Comparison of ENCODE assay signal across 18 cellular contexts in the genomic region with DNA sequence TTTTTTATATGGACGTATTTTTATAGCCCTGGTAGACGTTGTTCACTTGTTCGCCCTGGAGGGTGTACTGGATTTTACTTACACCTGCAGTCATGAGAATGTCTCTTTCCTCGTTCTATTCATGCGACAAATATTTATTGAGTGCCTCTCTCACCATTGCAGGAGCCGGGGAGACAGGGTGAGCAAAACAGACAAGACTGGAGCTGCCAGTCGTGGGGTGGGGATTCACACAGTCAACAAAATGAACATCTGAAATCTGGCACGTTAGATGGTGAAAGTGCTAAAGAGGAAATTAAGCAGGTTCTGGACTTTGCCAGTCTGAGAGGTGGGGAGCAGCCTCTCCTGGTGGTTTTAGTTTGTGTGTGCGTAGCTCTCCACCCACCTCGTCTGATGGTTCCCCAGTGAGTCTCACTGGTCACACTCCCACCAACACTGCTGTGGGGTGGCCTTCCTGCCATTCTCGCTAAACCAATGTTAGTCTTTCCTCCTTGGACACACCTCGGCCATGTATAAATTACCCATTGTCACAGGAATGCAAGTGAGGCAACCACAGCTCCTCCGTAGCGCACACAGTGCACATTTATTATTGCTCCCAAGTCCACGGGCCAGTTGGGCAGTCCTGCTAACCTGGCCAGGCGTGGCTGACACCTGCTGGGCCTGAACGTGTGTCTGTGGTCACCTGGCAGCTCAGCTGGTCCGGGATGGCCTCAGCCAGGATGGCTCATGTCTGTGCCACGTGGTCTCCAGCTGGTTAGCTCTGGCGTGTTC. TPM values are rescaled to one million over a fixed set of nuclear protein-coding genes. Genes with fewer than 3 reads are reported as not detected.
DNase-seq lines count a peak whose midpoint lies in the region; ATAC-seq, FAIRE-seq and TF ChIP-seq lines count a peak whose summit lies in the region.
"Had no signal": no experiment of that assay in that cellular context is flagged by ENCODE, and none has a peak within 500 bp of the region (broad histone marks: within the 10 kb centered on the region; RNA-seq: fewer than 3 reads in every experiment).

No MANE protein-coding gene starts in this region.

- H4K20me1 ChIP-seq in K562 (replicated peaks; ENCODE audit: control insufficient read depth, insufficient read depth, low read length) (peaks cover 9% of the 10 kb centered on the region), keratinocyte (ENCODE audit: control insufficient read depth, extremely low read depth, insufficient read depth, low read length) (no peaks in the 10 kb centered on the region)

- TF ChIP-seq CTCF in K562 (IDR thresholded peaks at IDR 0.05 in 2 of 3, conservative IDR thresholded peaks at IDR 0.05 in 1 of 3; ENCODE audit: insufficient read depth in 2 of 3, low read depth in 1 of 3, low read length in 3 of 3) (no peak), keratinocyte (optimal IDR thresholded peaks at IDR 0.05 in 1 of 3, IDR thresholded peaks at IDR 0.05 in 1 of 3, conservative IDR thresholded peaks at IDR 0.05 in 1 of 3; ENCODE audit: extremely low read depth in 1 of 3, insufficient read depth in 2 of 3, low read length in 3 of 3) (no peak), lower lobe of right lung (IDR thresholded peaks at IDR 0.05) (no peak)

- H3K9me1 ChIP-seq in K562 (ENCODE audit: control insufficient read depth, insufficient read depth, low read length) (no peaks in the 10 kb centered on the region), keratinocyte (ENCODE audit: control insufficient read depth, extremely low read depth, insufficient read depth, low read length) (no peaks in the 10 kb centered on the region)

- WGBS in K562 (ENCODE audit: insufficient coverage, low coverage, missing lambda C conversion rate) = 12% methylated on average over 20 of the region's 20 CpGs

- FAIRE-seq in K562 (lab: Jason Lieb, UNC) = no peak
- peak; percentile 13 for FAIRE-seq in keratinocyte (lab: Jason Lieb, UNC)

- peak; percentile 4 for DNase-seq in SIG-M5 treated with dmso at 0.1 percent for 504 hours (lab: John Stamatoyannopoulos, UW; ENCODE audit: unreplicated experiment)
- no peak for DNase-seq in SIG-M5 (lab: John Stamatoyannopoulos, UW)
- no peak for DNase-seq in K562 (ENCODE audit: extremely low read depth in 1 of 4, low spot score in 3 of 4)
- no peak for DNase-seq in keratinocyte (ENCODE audit: low read depth, low spot score)
- no peak for DNase-seq in activated T-cell treated with anti-CD3 and anti-CD28 coated beads, Interleukin-2, amount 50 U/mL, for 48 hours
- DNase-seq in lower lobe of right lung = no peak
- DNase-seq in effector CD8-positive, alpha-beta T cell (lab: John Stamatoyannopoulos, UW) = no peak
- DNase-seq: activated naive CD4-positive, alpha-beta T cell treated with anti-CD3 and anti-CD28 coated beads for 36 hours; gastrocnemius medialis; GDM1; Karpas-422; NCI-H2171; NCI-H69; nucleus accumbens; PC-3 had no signal

- H3K36me3 ChIP-seq in K562 (ENCODE audit: control insufficient read depth, insufficient read depth, low read length) = no peaks in the 10 kb centered on the region
- no peaks in the 10 kb centered on the region for H3K36me3 ChIP-seq in keratinocyte (ENCODE audit: control insufficient read depth in 2 of 2, extremely low read depth in 1 of 2, insufficient read depth in 2 of 2, low read length in 2 of 2)
- H3K36me3 ChIP-seq in subcutaneous abdominal adipose tissue (ENCODE audit: control insufficient read depth in 5 of 5, insufficient read depth in 5 of 5, low read length in 5 of 5) = peaks cover 0 to 9% (median 5%) of the 10 kb centered on the region in 5 donors
- H3K36me3 ChIP-seq in lower lobe of right lung = no peaks in the 10 kb centered on the region
- H3K36me3 ChIP-seq: gastrocnemius medialis had no signal

- no peak for TF ChIP-seq RAD21 in K562 (CRISPR knock-in tag; conservative IDR thresholded peaks at IDR 0.05 in 1 of 2, IDR thresholded peaks at IDR 0.05 in 1 of 2)

- CTCF ChIA-PET in K562 (lab: Yijun Ruan, JAX; ENCODE audit: low intra/inter-chr PET ratio) = no interaction called here

- H3K27me3 ChIP-seq in K562 (ENCODE audit: control insufficient read depth in 2 of 2, insufficient read depth in 2 of 2, low read length in 2 of 2) (peaks cover 4 to 64% of the 10 kb centered on the region in 2 experiments; a peak in 4 of 5 replicates), keratinocyte (ENCODE audit: control insufficient read depth, extremely low read depth, insufficient read depth, low read length) (no peaks in the 10 kb centered on the region), subcutaneous abdominal adipose tissue (ENCODE audit: control insufficient read depth in 5 of 5, insufficient read depth in 4 of 5, low read length in 5 of 5) (no peaks in the 10 kb centered on the region), lower lobe of right lung (ENCODE audit: low read depth) (no peaks in the 10 kb centered on the region)
- H3K27me3 ChIP-seq: gastrocnemius medialis had no signal

- H3K4me3 ChIP-seq in K562 (no peak overlapping the region), keratinocyte (ENCODE audit: control insufficient read depth in 2 of 3, extremely low read depth in 1 of 3, insufficient read depth in 2 of 3, low read depth in 1 of 3, low read length in 3 of 3) (no peak overlapping the region), subcutaneous abdominal adipose tissue (ENCODE audit: low read depth in 1 of 5, low read length in 5 of 5) (no peak overlapping the region), lower lobe of right lung (no peak overlapping the region)
- H3K4me3 ChIP-seq: coronary artery, gastrocnemius medialis had no signal

- POLR2A ChIA-PET in K562 (lab: Yijun Ruan, JAX) = interaction anchor here (0.6 to 1.2 kb wide), 2 partner anchors 10 to 62 kb away, joined by 3 read pairs; no protein-coding TSS in a partner anchor

- in situ Hi-C loops in K562 (cut with MboI) = no loop called here

- H3K4me1 ChIP-seq in K562 (replicated peaks in 1 of 2; ENCODE audit: control insufficient read depth in 2 of 2, insufficient read depth in 2 of 2, low read length in 2 of 2) (peaks cover 10 to 33% of the 10 kb centered on the region in 2 experiments; a peak in 4 of 5 replicates), keratinocyte (ENCODE audit: control insufficient read depth, extremely low read depth, insufficient read depth, low read length) (peaks cover 21% of the 10 kb centered on the region), subcutaneous abdominal adipose tissue (ENCODE audit: control insufficient read depth in 5 of 5, insufficient read depth in 5 of 5, low read length in 5 of 5) (peaks cover 1 to 33% (median 16%) of the 10 kb centered on the region in 5 donors), lower lobe of right lung (no peaks in the 10 kb centered on the region)

- H2AFZ ChIP-seq in K562 (ENCODE audit: low read depth, low read length) (no peak overlapping the region), keratinocyte (ENCODE audit: control insufficient read depth, low read length) (peak overlapping the region; percentile 38)

- no peak for TF ChIP-seq POLR2A in K562 (conservative IDR thresholded peaks at IDR 0.05)

- dilution Hi-C loops in keratinocyte (cut with MboI; ENCODE audit: extremely low pct_ligation_motif_present, low sequenced_read_pairs) = no loop called here

- H3K27ac ChIP-seq in K562 (ENCODE audit: extremely low read depth, low read depth, low read length) (no peak overlapping the region), keratinocyte (ENCODE audit: control insufficient read depth, insufficient read depth, low read length) (peak overlapping the region; percentile 31), subcutaneous abdominal adipose tissue (ENCODE audit: low read depth, low read length) (peak overlapping the region; percentile 62), lower lobe of right lung (no peak overlapping the region)
- H3K27ac ChIP-seq: 22Rv1, coronary artery had no signal

- H3K9me3 ChIP-seq in K562 (replicated peaks; ENCODE audit: control insufficient read depth, insufficient read depth, low read depth, low read length) (no peaks in the 10 kb centered on the region), keratinocyte (ENCODE audit: control insufficient read depth, low read depth, low read length) (no peaks in the 10 kb centered on the region), subcutaneous abdominal adipose tissue (ENCODE audit: control insufficient read depth in 5 of 5, low read length in 5 of 5) (no peaks in the 10 kb centered on the region), lower lobe of right lung (no peaks in the 10 kb centered on the region)
- H3K9me3 ChIP-seq: gastrocnemius medialis had no signal

- H3K9ac ChIP-seq in K562 (ENCODE audit: insufficient read depth in 1 of 2, low read depth in 2 of 2, low read length in 2 of 2) (0 out of 4 replicates have a peak overlapping the region, but pooled peaks of 1 of the 2 experiments have one; percentile 41), keratinocyte (ENCODE audit: control insufficient read depth, extremely low read depth, insufficient read depth, low read length) (peak overlapping the region; percentile 30), subcutaneous abdominal adipose tissue (ENCODE audit: low read length in 5 of 5) (peak overlapping the region in 1 of 5 donors; percentile 7)

- no peaks in the 10 kb centered on the region for H3K79me2 ChIP-seq in K562 (ENCODE audit: control insufficient read depth, insufficient read depth, low read length)
- H3K79me2 ChIP-seq in keratinocyte (ENCODE audit: control insufficient read depth, insufficient read depth, low read length) = no peaks in the 10 kb centered on the region

- ATAC-seq in K562 = no peak
- no peak for ATAC-seq in lower lobe of right lung
- ATAC-seq: gastrocnemius medialis, PC-3 had no signal

- no peak for TF ChIP-seq EP300 in K562 (IDR thresholded peaks at IDR 0.05; ENCODE audit: low read length)

- intact Hi-C loops in K562 (cut with micrococcal nuclease) = no loop called here
- intact Hi-C loops in lower lobe of right lung (cut with DNase I) = no loop called here

- H3K4me2 ChIP-seq in K562 (ENCODE audit: insufficient read depth, low read length) = no peak overlapping the region
- H3K4me2 ChIP-seq in keratinocyte (ENCODE audit: control insufficient read depth, extremely low read depth, insufficient read depth, low read depth, low read length) = peak overlapping the region; percentile 57

- BruUV-seq in K562 (replicated peaks; lab: Mats Ljungman, UMichigan) = no TSS peak

RNA-seq across cellular contexts. Expression of gene FBLN2, which starts 31.5 kb away (rescaled TPM):
- 0.32 and 0.72 TPM in 2 replicates for total RNA-seq in K562 (2011; cell fraction: chromatin; rRNA removed; ENCODE audit: low replicate concordance)
- 0.53 and 1.5 TPM in 2 replicates for total RNA-seq in K562 (2011; cell fraction: nucleolus; rRNA removed)
- total RNA-seq in K562 (2011; cell fraction: nucleoplasm; rRNA removed) = 0.15 and 0.23 TPM in 2 replicates
- not detected in 2 replicates for total RNA-seq in K562 (2014; rRNA removed)
- total RNA-seq in K562 (2014; rRNA removed; fragmentation: Illumina TruSeq; extraction: Trizol) = not detected in 2 replicates
- not detected in 2 replicates for total RNA-seq in K562 (2015; rRNA removed; fragmentation: Illumina TruSeq; extraction: Trizol)
- total RNA-seq in K562 (2021) = 0.04 and 0.13 TPM in 2 replicates
- polyA plus RNA-seq in K562 (2011; rRNA removed) = 0.10 and 0.14 TPM in 2 replicates
- 0.18 and 0.64 TPM in 2 replicates for polyA plus RNA-seq in K562 (2011; cell fraction: cytosol; rRNA removed)
- polyA plus RNA-seq in K562 (2011; cell fraction: nucleus; rRNA removed) = 0.11 and 0.82 TPM in 2 replicates
- 0.04 and 0.08 TPM in 2 replicates for polyA plus RNA-seq in K562 (2012)
- polyA plus RNA-seq in K562 (2014; fragmentation: Illumina TruSeq; extraction: Trizol) = not detected in 2 replicates
- polyA plus RNA-seq in K562 (2014; fragmentation: Nextera tagmentation; extraction: Ambion mirVana) = not detected
- polyA plus RNA-seq in K562 (2014; rRNA removed) = 0.03 TPM in 1 of 2 replicates, not detected in the other
- polyA minus RNA-seq in K562 (2011; rRNA and poly(A)+ RNA removed) = 0.21 TPM in 1 of 2 replicates, not detected in the other
- 0.19 TPM in 1 of 2 replicates, not detected in the other for polyA minus RNA-seq in K562 (2011; cell fraction: cytosol; rRNA and poly(A)+ RNA removed)
- 0.11 and 0.13 TPM in 2 replicates for polyA minus RNA-seq in K562 (2011; cell fraction: nucleus; rRNA and poly(A)+ RNA removed)
- polyA plus RNA-seq in keratinocyte = 0.72 to 3.2 TPM (median 0.87 TPM) in 3 replicates
- polyA plus RNA-seq in keratinocyte (2011; ENCODE audit: low read depth) = 1.1 TPM
- polyA plus RNA-seq in keratinocyte (2011; cell fraction: cytosol; rRNA removed) = 0.15 and 0.61 TPM in 2 replicates
- 1.6 and 2.6 TPM in 2 replicates for polyA plus RNA-seq in keratinocyte (2011; cell fraction: nucleus; rRNA removed)
- polyA plus RNA-seq in keratinocyte (2012; ENCODE audit: low replicate concordance) = 1.2 and 2.6 TPM in 2 replicates
- polyA minus RNA-seq in keratinocyte = 1.4 to 3.1 TPM (median 1.8 TPM) in 3 replicates
- polyA minus RNA-seq in keratinocyte (2011; cell fraction: cytosol; rRNA and poly(A)+ RNA removed) = 1.7 TPM
- polyA minus RNA-seq in keratinocyte (2011; cell fraction: nucleus; rRNA and poly(A)+ RNA removed) = 3.2 and 3.7 TPM in 2 replicates
- 40.8 TPM for total RNA-seq in lower lobe of right lung
- total RNA-seq: activated naive CD4-positive, alpha-beta T cell treated with anti-CD3 and anti-CD28 coated beads for 36 hours had no signal

Comparison
In these comparisons a context has a peak if more than half of its experiments do, and no peak if none do; other contexts are left out.
1. H3K27ac ChIP-seq: peak in keratinocyte (single experiment) and subcutaneous abdominal adipose tissue (single experiment); none in K562 (single experiment) and lower lobe of right lung (single experiment).
2. RNA of gene FBLN2, which starts 31.5 kb away (total RNA-seq): 40.8 TPM in lower lobe of right lung (single experiment); 0.04 to 1.5 TPM in K562; every median in the first group is over 10 times any median in the second.